In genomic region chr7:31782411-31782991, GRCh38 we compare ENCODE assay signal across 8 cellular contexts.
DNase-seq lines count a peak whose midpoint lies in the region; ATAC-seq and TF ChIP-seq lines count a peak whose summit lies in the region.

No MANE protein-coding gene starts in this region.

- 50 to 53% methylated on average over 7 of the region's 7 CpGs for whole genome bisulfite sequencing in gastroesophageal sphincter (ENCODE audit: low coverage in 1 of 2), 2 donors

- no peaks in the 10 kb centered on the region for H3K36me3 ChIP-seq in gastroesophageal sphincter

- no peak overlapping the region for H3K27ac ChIP-seq in gastroesophageal sphincter

- no peaks in the 10 kb centered on the region for H3K36me3 Mint-ChIP-seq in T-helper 17 cell (ENCODE audit: low read depth)

- peaks cover 0 to 11% (median 0%) of the 10 kb centered on the region in 3 donors for H3K4me1 ChIP-seq in gastroesophageal sphincter

- DNase-seq in AG10803 (ENCODE audit: low read depth) (peak; percentile 68), NCI-H1694 (lab: John Stamatoyannopoulos, UW) (peak; percentile 86), T-helper 17 cell (no peak), pulmonary artery endothelial cell (ENCODE audit: low read depth, low spot score) (peak; percentile 1), occipital lobe (lab: John Stamatoyannopoulos, UW) (no peak)

- H3K9me3 ChIP-seq in T-helper 17 cell (ENCODE audit: control insufficient read depth, low read length, poor library complexity, severe bottlenecking) (no peaks in the 10 kb centered on the region), gastroesophageal sphincter (no peaks in the 10 kb centered on the region)

- H3K27ac Mint-ChIP-seq in T-helper 17 cell: no peak overlapping the region

- ATAC-seq in GM18499 (IDR thresholded peaks at IDR 0.05; ENCODE audit: insufficient read depth, unreplicated experiment) (peak; percentile 86), HG02852 (IDR thresholded peaks at IDR 0.05; ENCODE audit: unreplicated experiment) (peak; percentile 96), T-helper 17 cell (peak; percentile 23), gastroesophageal sphincter (no peak)

- TF ChIP-seq CTCF in AG10803 (conservative IDR thresholded peaks at IDR 0.05; ENCODE audit: low read length) (peak; percentile 77), gastroesophageal sphincter (IDR thresholded peaks at IDR 0.05) (peak; percentile 59 to 73 (median 66))

- H3K4me3 ChIP-seq in AG10803 (ENCODE audit: low read length): no peak overlapping the region
- no peak overlapping the region for H3K4me3 ChIP-seq in gastroesophageal sphincter

- no peaks in the 10 kb centered on the region for H3K27me3 ChIP-seq in gastroesophageal sphincter

- H3K4me1 Mint-ChIP-seq in T-helper 17 cell: no peaks in the 10 kb centered on the region

- H3K27me3 Mint-ChIP-seq in T-helper 17 cell: no peaks in the 10 kb centered on the region

- TF ChIP-seq POLR2A in gastroesophageal sphincter (IDR thresholded peaks at IDR 0.05): no peak

- no peak for TF ChIP-seq EP300 in gastroesophageal sphincter (IDR thresholded peaks at IDR 0.05)

- no peak overlapping the region for H3K4me3 Mint-ChIP-seq in T-helper 17 cell

Comparison
In these comparisons a context has a peak if more than half of its experiments do, and no peak if none do; other contexts are left out.
1. DNase-seq: peak in AG10803 (single experiment), NCI-H1694 (single experiment) and pulmonary artery endothelial cell (single experiment); none in T-helper 17 cell (0 of 3) and occipital lobe (single experiment).